22 cellular contexts compared by ENCODE assay signal in the genomic region with DNA sequence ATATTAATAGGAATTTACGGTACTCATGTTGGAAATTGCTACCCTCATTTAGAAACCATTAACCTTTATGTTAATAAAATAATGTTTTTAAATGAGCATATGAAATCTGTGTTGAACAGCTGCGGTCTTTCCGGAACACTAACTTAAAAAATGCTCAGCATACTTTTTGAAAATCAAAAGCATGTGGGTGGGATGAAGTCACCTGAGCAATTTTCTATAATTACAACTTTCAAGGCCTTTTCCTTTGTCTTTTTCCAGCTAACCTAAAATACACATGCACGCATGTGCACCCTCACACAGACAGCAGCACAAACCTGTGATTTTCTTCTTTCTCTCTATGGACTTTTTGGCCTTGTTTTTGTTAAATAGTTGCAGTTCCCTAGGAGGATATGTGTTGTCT. TPM values are rescaled to one million over a fixed set of nuclear protein-coding genes. Genes with fewer than 3 reads are reported as not detected.
A peak's percentile ranks its signal among the peaks of the same experiment; 100 is the strongest.
DNase-seq lines count a peak whose midpoint lies in the region; ATAC-seq and TF ChIP-seq lines count a peak whose summit lies in the region.
"Had no signal": no experiment of that assay in that cellular context is flagged by ENCODE, and none has a peak within 500 bp of the region (broad histone marks: within the 10 kb centered on the region; RNA-seq: fewer than 3 reads in every experiment).

No MANE protein-coding gene starts in this region.

- CTCF ChIA-PET in activated naive CD4-positive, alpha-beta T cell treated with anti-CD3 and anti-CD28 coated beads for 36 hours (lab: Charles Lee) = interaction anchor here (1.3 kb wide), 1 partner anchor 167 kb away, joined by 4 read pairs; no protein-coding TSS in a partner anchor

- no peak overlapping the region for H2BK15ac ChIP-seq in mesenchymal stem cell (ENCODE audit: low read depth, poor library complexity, severe bottlenecking)

- H3K23ac ChIP-seq in mesenchymal stem cell (ENCODE audit: low read length in 2 of 2) = no peak overlapping the region

- no peak overlapping the region for H3K4ac ChIP-seq in mesenchymal stem cell (ENCODE audit: low read depth in 1 of 2, low read length in 2 of 2)

- H3K9ac ChIP-seq in mesenchymal stem cell (ENCODE audit: low read length) = no peak overlapping the region

- peaks cover 2% of the 10 kb centered on the region for H3K9me3 Mint-ChIP-seq in activated naive CD4-positive, alpha-beta T cell treated with anti-CD3 and anti-CD28 coated beads for 36 hours
- H3K9me3 Mint-ChIP-seq: endodermal cell had no signal

- no peak overlapping the region for H3K18ac ChIP-seq in mesenchymal stem cell (ENCODE audit: low read depth in 1 of 2, low read length in 2 of 2)

- no peak overlapping the region for H4K91ac ChIP-seq in mesenchymal stem cell (ENCODE audit: low read length)

- no peak for TF ChIP-seq POLR2A in uterus (IDR thresholded peaks at IDR 0.05)

- no peak overlapping the region for H2AK5ac ChIP-seq in mesenchymal stem cell (ENCODE audit: low read length, severe bottlenecking)

- ATAC-seq in GM19328 (IDR thresholded peaks at IDR 0.05; ENCODE audit: unreplicated experiment) = no peak
- ATAC-seq: activated CD4-positive, CD25-positive, alpha-beta regulatory T cell treated with anti-CD3 and anti-CD28 coated beads, Interleukin-2, amount 50 U/mL, for 24 hours had no signal

- no peak for TF ChIP-seq CTCF in uterus (IDR thresholded peaks at IDR 0.05)

- no peak overlapping the region for H2BK12ac ChIP-seq in mesenchymal stem cell (ENCODE audit: low read length in 2 of 2)

- H3K4me3 Mint-ChIP-seq in activated naive CD4-positive, alpha-beta T cell treated with anti-CD3 and anti-CD28 coated beads for 36 hours = no peak overlapping the region
- H3K4me3 Mint-ChIP-seq: activated naive CD8-positive, alpha-beta T cell treated with anti-CD3 and anti-CD28 coated beads, Interleukin-2, amount 10 ng/mL, durations not matched to agents 7 days and 5 days; activated T-helper 1 cell treated with anti-CD3 and anti-CD28 coated beads, Interleukin-12 subunit alpha, Interleukin-12 subunit beta, Interleukin-2, Interleukin-4 antibody, amounts not matched to agents 30 ng/mL and 10 ng/mL and 1 ng/mL, durations not matched to agents 14 hours and 24 hours and 36 hours; endodermal cell; stimulated activated naive CD8-positive, alpha-beta T cell treated with anti-CD3 and anti-CD28 coated beads, Interleukin-15, Interleukin-2, amounts not matched to agents 100 ng/mL and 50 ng/mL, for 24 hours had no signal

- no peak for DNase-seq in activated naive CD4-positive, alpha-beta T cell treated with anti-CD3 and anti-CD28 coated beads for 36 hours
- DNase-seq in activated naive CD4-positive, alpha-beta T cell (lab: John Stamatoyannopoulos, UW) = no peak
- DNase-seq in NCI-H146 treated with DMSO at 0.1 percent for 48 hours (lab: John Stamatoyannopoulos, UW; ENCODE audit: unreplicated experiment) (peak; percentile 62), mesenchymal stem cell (no peak), uterus (no peak), activated gamma-delta T cell (lab: John Stamatoyannopoulos, UW) (no peak)
- no peak for DNase-seq in activated CD4-positive, alpha-beta T cell treated with anti-CD3 and anti-CD28 coated beads for 4 hours
- DNase-seq: activated naive CD8-positive, alpha-beta T cell treated with anti-CD3 and anti-CD28 coated beads, Interleukin-2, amount 10 ng/mL, durations not matched to agents 7 days and 5 days; DMS153; endodermal cell; GOT3; kidney; NCI-H1092; NCI-H2171 treated with DMSO at 0.1 percent for 48 hours; NCI-H526 treated with DMSO at 0.1 percent for 48 hours; Right ventricle myocardium superior; stimulated activated CD4-positive, alpha-beta T cell treated with anti-CD3 and anti-CD28 coated beads, Interleukin-4, amount 100 ng/mL, for 4 hours had no signal

- 100% methylated on average over 2 of the region's 4 CpGs for WGBS in mesenchymal stem cell

- H2BK120ac ChIP-seq in mesenchymal stem cell (ENCODE audit: low read depth, low read length) = no peak overlapping the region

- H3K14ac ChIP-seq in mesenchymal stem cell (ENCODE audit: low read length in 2 of 2) = no peak overlapping the region

- intact Hi-C loops in activated naive CD4-positive, alpha-beta T cell treated with anti-CD3 and anti-CD28 coated beads for 36 hours (cut with micrococcal nuclease) = no loop called here
- intact Hi-C loops in uterus (cut with DNase I; ENCODE audit: low total_unique reads) = no loop called here

- no peaks in the 10 kb centered on the region for H3K27me3 Mint-ChIP-seq in activated naive CD4-positive, alpha-beta T cell treated with anti-CD3 and anti-CD28 coated beads for 36 hours (ENCODE audit: low read depth)
- H3K27me3 Mint-ChIP-seq: activated naive CD8-positive, alpha-beta T cell treated with anti-CD3 and anti-CD28 coated beads, Interleukin-2, amount 10 ng/mL, durations not matched to agents 7 days and 5 days; stimulated activated naive CD8-positive, alpha-beta T cell treated with anti-CD3 and anti-CD28 coated beads, Interleukin-15, Interleukin-2, amounts not matched to agents 100 ng/mL and 50 ng/mL, for 24 hours had no signal

- H3K27ac Mint-ChIP-seq in activated naive CD4-positive, alpha-beta T cell treated with anti-CD3 and anti-CD28 coated beads for 36 hours = peak overlapping the region; percentile 10
- H3K27ac Mint-ChIP-seq: activated naive CD8-positive, alpha-beta T cell treated with anti-CD3 and anti-CD28 coated beads, Interleukin-2, amount 10 ng/mL, durations not matched to agents 7 days and 5 days; activated T-helper 1 cell treated with anti-CD3 and anti-CD28 coated beads, Interleukin-12 subunit alpha, Interleukin-12 subunit beta, Interleukin-2, Interleukin-4 antibody, amounts not matched to agents 30 ng/mL and 10 ng/mL and 1 ng/mL, durations not matched to agents 14 hours and 24 hours and 36 hours; endodermal cell; stimulated activated naive CD8-positive, alpha-beta T cell treated with anti-CD3 and anti-CD28 coated beads, Interleukin-15, Interleukin-2, amounts not matched to agents 100 ng/mL and 50 ng/mL, for 24 hours had no signal

- H3K79me1 ChIP-seq in mesenchymal stem cell (replicated peaks; ENCODE audit: low read length, poor library complexity, severe bottlenecking) = peaks cover 11% of the 10 kb centered on the region

- peak overlapping the region; percentile 19 for H2BK5ac ChIP-seq in mesenchymal stem cell (ENCODE audit: low read depth, low read length, poor library complexity, severe bottlenecking)

- H3K4me2 ChIP-seq in mesenchymal stem cell (ENCODE audit: low read length, poor library complexity, severe bottlenecking) = no peak overlapping the region

- peaks cover 11% of the 10 kb centered on the region for H3K36me3 Mint-ChIP-seq in activated naive CD4-positive, alpha-beta T cell treated with anti-CD3 and anti-CD28 coated beads for 36 hours (ENCODE audit: low read depth)

- H2AFZ ChIP-seq in mesenchymal stem cell (ENCODE audit: low read depth, low read length) = no peak overlapping the region

- H3K4me1 ChIP-seq in mesenchymal stem cell (ENCODE audit: control insufficient read depth, insufficient read depth, low read depth, low read length) (peaks cover 12% of the 10 kb centered on the region), uterus (peaks cover 0 to 11% of the 10 kb centered on the region in 2 donors)

- H4K8ac ChIP-seq in mesenchymal stem cell (ENCODE audit: low read length) = no peak overlapping the region

- peaks cover 28% of the 10 kb centered on the region for H3K4me1 Mint-ChIP-seq in activated naive CD4-positive, alpha-beta T cell treated with anti-CD3 and anti-CD28 coated beads for 36 hours (ENCODE audit: low read depth)

- H3K9me3 ChIP-seq in mesenchymal stem cell (ENCODE audit: control insufficient read depth, low read length) = no peaks in the 10 kb centered on the region
- no peaks in the 10 kb centered on the region for H3K9me3 ChIP-seq in uterus

- no peak overlapping the region for H3K4me3 ChIP-seq in mesenchymal stem cell (ENCODE audit: insufficient read depth in 1 of 2, low read depth in 1 of 2, low read length in 2 of 2)
- H3K4me3 ChIP-seq in uterus = no peak overlapping the region

- H3K36me3 ChIP-seq in mesenchymal stem cell (ENCODE audit: control insufficient read depth in 1 of 2, insufficient read depth in 2 of 2, low read depth in 1 of 2, low read length in 2 of 2) = no peaks in the 10 kb centered on the region
- H3K36me3 ChIP-seq in uterus = no peaks in the 10 kb centered on the region

- H3K27me3 ChIP-seq in mesenchymal stem cell (ENCODE audit: control insufficient read depth in 1 of 2, insufficient read depth in 1 of 2, low read length in 2 of 2) (no peaks in the 10 kb centered on the region), uterus (no peaks in the 10 kb centered on the region)

- H3K27ac ChIP-seq in mesenchymal stem cell (ENCODE audit: low read length, poor library complexity, severe bottlenecking) (peak overlapping the region; percentile 49), uterus (peak overlapping the region; percentile 92 to 98)

RNA-seq across cellular contexts. Expression of a gene that starts 39.8 kb away (rescaled TPM):
- total RNA-seq in activated naive CD4-positive, alpha-beta T cell treated with anti-CD3 and anti-CD28 coated beads for 36 hours = 10 to 100 TPM; 31.2 to 35.6 TPM
- 8.5 TPM for polyA plus RNA-seq in mesenchymal stem cell (2013, experiment 1 of 2)
- 7.8 TPM for polyA plus RNA-seq in mesenchymal stem cell (2013, experiment 2 of 2)
- 10 to 100 TPM in 3 of 4 donors, under 1 TPM in 1; 0.51 to 87.1 (median 17.9) TPM for total RNA-seq in uterus

RNA-seq across cellular contexts. Expression of a gene that starts 46.7 kb away (rescaled TPM):
- total RNA-seq in activated naive CD4-positive, alpha-beta T cell treated with anti-CD3 and anti-CD28 coated beads for 36 hours = 1 to 10 TPM; 3.5 TPM
- 6.2 TPM for polyA plus RNA-seq in mesenchymal stem cell (2013, experiment 1 of 2)
- polyA plus RNA-seq in mesenchymal stem cell (2013, experiment 2 of 2) = 6.5 TPM
- total RNA-seq in uterus = 10 to 100 TPM in 2 of 4 donors, 1 to 10 TPM in 2; 5.1 to 34.4 (median 16.9) TPM
- total RNA-seq: OCI-LY7 had no signal
